24 cellular contexts compared by ENCODE assay signal in genomic region chr20:48196006-48196405, GRCh38.
"Had no signal": no experiment of that assay in that cellular context is flagged by ENCODE, and none has a peak within 500 bp of the region (broad histone marks: within the 10 kb centered on the region; RNA-seq: fewer than 3 reads in every experiment).

No MANE protein-coding gene starts in this region.

- H3K4me1 ChIP-seq: pancreas, right lobe of liver, stomach, thyroid gland had no signal

- H3K27ac Mint-ChIP-seq: immature natural killer cell; memory B cell; naive thymus-derived CD4-positive, alpha-beta T cell; type B pancreatic cell had no signal

- H3K4me3 ChIP-seq: coronary artery, lung, pancreas, right lobe of liver, stomach, thyroid gland had no signal

- H3K4me1 Mint-ChIP-seq: immature natural killer cell; memory B cell; naive thymus-derived CD4-positive, alpha-beta T cell had no signal

- ATAC-seq: left colon; naive thymus-derived CD4-positive, alpha-beta T cell; right lobe of liver had no signal

- H3K27ac ChIP-seq: coronary artery, neutrophil, pancreas, right lobe of liver, stomach, thyroid gland had no signal

- H3K9me3 ChIP-seq: neutrophil, pancreas, right lobe of liver, stomach, thyroid gland had no signal

- H3K27me3 ChIP-seq: neutrophil, pancreas, right lobe of liver, thyroid gland had no signal

- H3K4me3 Mint-ChIP-seq: immature natural killer cell; memory B cell; naive thymus-derived CD4-positive, alpha-beta T cell; type B pancreatic cell had no signal

- H3K36me3 Mint-ChIP-seq: immature natural killer cell; memory B cell; naive thymus-derived CD4-positive, alpha-beta T cell; type B pancreatic cell had no signal

- DNase-seq: dermis blood vessel endothelial cell; effector memory CD4-positive, alpha-beta T cell; hypothalamus; immature natural killer cell; islet precursor cell; kidney glomerular epithelial cell; left colon; midbrain; naive thymus-derived CD4-positive, alpha-beta T cell; pancreas; right lobe of liver; small intestine; stimulated activated CD4-positive, alpha-beta T cell treated with anti-CD3 and anti-CD28 coated beads, Interleukin-12 subunit alpha, Interleukin-12 subunit beta, amount 100 ng/mL, for 4 hours; stimulated activated CD4-positive, alpha-beta T cell treated with anti-CD3 and anti-CD28 coated beads, Interleukin-1b, Interleukin-23, amount 100 ng/mL, for 48 hours; stimulated activated CD4-positive, alpha-beta T cell treated with anti-CD3 and anti-CD28 coated beads, Interleukin-4, amount 100 ng/mL, for 1 hour; stimulated activated CD8-positive, alpha-beta memory T cell treated with anti-CD3 and anti-CD28 coated beads, Interleukin-4, amount 100 ng/mL, for 48 hours; stimulated activated naive CD4-positive, alpha-beta T cell treated with Interleukin-2 at 50 U/mL for 16 hours; stomach; thyroid gland had no signal

- H3K9me3 Mint-ChIP-seq: memory B cell, type B pancreatic cell had no signal

- H3K36me3 ChIP-seq: neutrophil, pancreas, right lobe of liver, stomach, thyroid gland had no signal
